24 cellular contexts compared by ENCODE assay signal in the genomic region with DNA sequence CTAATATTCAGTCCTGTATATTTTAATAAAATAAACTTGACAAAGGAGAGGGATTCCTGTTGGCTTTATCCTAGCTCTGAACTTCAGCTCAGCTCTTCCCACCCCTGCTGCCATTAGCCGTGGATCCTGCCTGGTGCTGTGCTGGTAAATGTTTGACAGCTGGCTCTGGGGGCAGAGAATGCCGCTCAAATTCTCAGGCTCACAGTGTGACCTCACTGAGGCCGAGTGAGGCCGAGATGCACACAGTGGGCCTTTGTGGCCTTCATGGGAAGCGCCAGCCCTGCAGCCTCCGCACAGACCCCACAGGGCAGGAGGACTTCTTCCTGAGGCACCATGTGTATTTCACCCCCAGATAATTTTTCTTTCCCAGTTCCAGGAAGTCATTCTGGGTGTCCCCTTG.
"Had no signal": no experiment of that assay in that cellular context is flagged by ENCODE, and none has a peak within 500 bp of the region (broad histone marks: within the 10 kb centered on the region; RNA-seq: fewer than 3 reads in every experiment).

No MANE protein-coding gene starts in this region.

- H3K27ac Mint-ChIP-seq: activated CD4-positive, alpha-beta memory T cell treated with anti-CD3 and anti-CD28 coated beads for 36 hours; activated naive CD4-positive, alpha-beta T cell treated with anti-CD3 and anti-CD28 coated beads, Interleukin-2, amount 50 U/mL, for 72 hours; activated T-helper 17 cell treated with anti-CD3 and anti-CD28 coated beads, Interleukin-2, amount 50 U/mL, for 72 hours; effector memory CD8-positive, alpha-beta T cell; T-helper 17 cell had no signal

- H3K36me3 ChIP-seq: breast epithelium, heart left ventricle, left ventricle myocardium inferior, neutrophil, pancreas, upper lobe of left lung, vagina, WERI-Rb-1 had no signal

- H3K4me1 ChIP-seq: breast epithelium, psoas muscle had no signal

- H3K9me3 Mint-ChIP-seq: activated CD4-positive, alpha-beta memory T cell treated with anti-CD3 and anti-CD28 coated beads for 36 hours; activated naive CD4-positive, alpha-beta T cell treated with anti-CD3 and anti-CD28 coated beads, Interleukin-2, amount 50 U/mL, for 72 hours; activated T-cell treated with anti-CD3 and anti-CD28 coated beads, Interleukin-2, amount 50 U/mL, for 4 hours; activated T-helper 17 cell treated with anti-CD3 and anti-CD28 coated beads, Interleukin-2, amount 50 U/mL, for 72 hours; central memory CD8-positive, alpha-beta T cell; effector memory CD8-positive, alpha-beta T cell; nephron had no signal

- H3K9me3 ChIP-seq: breast epithelium, heart left ventricle, left ventricle myocardium inferior, neutrophil, pancreas, psoas muscle, upper lobe of left lung, vagina had no signal

- DNase-seq: activated CD4-positive, alpha-beta memory T cell treated with anti-CD3 and anti-CD28 coated beads for 36 hours; activated CD4-positive, alpha-beta T cell treated with anti-CD3 and anti-CD28 coated beads for 48 hours; activated gamma-delta T cell treated with Interleukin-2 at 50 U/mL for 16 hours; activated T-cell treated with anti-CD3 and anti-CD28 coated beads, Interleukin-2, amount 50 U/mL, for 4 hours; effector memory CD8-positive, alpha-beta T cell; erythroblast; heart left ventricle; left ventricle myocardium inferior; psoas muscle; stimulated activated naive CD4-positive, alpha-beta T cell; T-helper 17 cell; T1000; WERI-Rb-1 had no signal

- H3K4me3 Mint-ChIP-seq: activated CD4-positive, alpha-beta memory T cell treated with anti-CD3 and anti-CD28 coated beads for 36 hours; activated T-cell treated with anti-CD3 and anti-CD28 coated beads, Interleukin-2, amount 50 U/mL, for 4 hours; activated T-helper 17 cell treated with anti-CD3 and anti-CD28 coated beads, Interleukin-2, amount 50 U/mL, for 72 hours; central memory CD8-positive, alpha-beta T cell; effector memory CD8-positive, alpha-beta T cell; nephron; T-helper 17 cell had no signal

- H3K36me3 Mint-ChIP-seq: activated CD4-positive, alpha-beta memory T cell treated with anti-CD3 and anti-CD28 coated beads for 36 hours; activated naive CD4-positive, alpha-beta T cell treated with anti-CD3 and anti-CD28 coated beads, Interleukin-2, amount 50 U/mL, for 72 hours had no signal

- FAIRE-seq: colon, pancreas had no signal

- ATAC-seq: activated CD4-positive, CD25-positive, alpha-beta regulatory T cell treated with anti-CD3 and anti-CD28 coated beads, Interleukin-2, amount 50 U/mL, for 24 hours; activated naive CD4-positive, alpha-beta T cell treated with anti-CD3 and anti-CD28 coated beads, Interleukin-2, amount 50 U/mL, for 72 hours; activated T-cell treated with anti-CD3 and anti-CD28 coated beads, Interleukin-2, amount 50 U/mL, for 4 hours; activated T-helper 17 cell treated with anti-CD3 and anti-CD28 coated beads, Interleukin-2, amount 50 U/mL, for 72 hours; effector memory CD8-positive, alpha-beta T cell; pancreas; T-helper 17 cell had no signal

- H3K27ac ChIP-seq: breast epithelium, heart left ventricle, neutrophil, pancreas, psoas muscle, upper lobe of left lung, WERI-Rb-1 had no signal

- H3K4me1 Mint-ChIP-seq: activated T-helper 17 cell treated with anti-CD3 and anti-CD28 coated beads, Interleukin-2, amount 50 U/mL, for 72 hours; central memory CD8-positive, alpha-beta T cell; nephron had no signal

- H3K27me3 ChIP-seq: neutrophil, pancreas, upper lobe of left lung, vagina had no signal

- H3K4me3 ChIP-seq: breast epithelium, heart left ventricle, left ventricle myocardium inferior, pancreas, psoas muscle, upper lobe of left lung, vagina had no signal
